Comparison of ENCODE assay signal across 20 cellular contexts in the genomic region with DNA sequence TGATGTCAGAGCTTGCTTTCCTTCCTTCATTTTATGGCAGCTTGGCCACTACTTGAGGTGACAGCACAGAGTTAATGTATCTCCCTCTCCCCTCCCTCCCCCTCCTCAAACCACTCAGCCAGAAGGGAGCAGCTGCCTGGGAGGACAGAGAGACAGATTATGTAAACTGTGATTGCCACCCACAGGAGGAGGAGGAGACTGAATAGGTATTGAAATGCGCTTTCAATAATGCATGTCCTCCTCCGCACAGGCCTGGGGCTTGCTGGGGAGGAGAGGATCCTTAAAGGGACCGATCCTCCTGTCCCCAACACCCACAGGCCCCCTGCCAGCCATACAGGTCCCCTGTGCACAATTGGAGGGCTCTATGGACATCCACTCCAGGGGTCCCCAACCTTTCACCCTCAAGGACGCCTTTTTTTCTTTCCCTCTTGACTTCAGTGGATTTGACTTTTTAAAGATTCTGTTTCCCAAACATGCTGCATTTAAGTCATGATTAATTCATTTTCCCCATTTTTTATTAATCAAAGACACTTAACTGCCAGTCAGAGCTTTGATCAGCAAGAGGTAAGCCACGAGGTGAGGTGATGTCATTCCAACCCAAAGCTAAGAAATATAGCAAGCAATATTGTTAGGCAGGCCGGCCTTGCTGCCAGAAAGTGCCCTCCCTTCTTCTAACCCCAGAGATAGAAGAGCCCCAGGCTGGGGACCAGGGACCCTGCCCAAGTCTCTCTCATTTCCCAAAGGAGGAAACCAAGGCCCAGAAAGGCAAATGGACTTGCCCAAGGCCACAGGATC. TPM values are rescaled to one million over a fixed set of nuclear protein-coding genes. Genes with fewer than 3 reads are reported as not detected.
A peak's percentile ranks its signal among the peaks of the same experiment; 100 is the strongest.
DNase-seq lines count a peak whose midpoint lies in the region; ATAC-seq lines count a peak whose summit lies in the region.
"Had no signal": no experiment of that assay in that cellular context is flagged by ENCODE, and none has a peak within 500 bp of the region (broad histone marks: within the 10 kb centered on the region; RNA-seq: fewer than 3 reads in every experiment).

No MANE protein-coding gene starts in this region.

- no peaks in the 10 kb centered on the region for H3K27me3 ChIP-seq in naive thymus-derived CD4-positive, alpha-beta T cell (ENCODE audit: control insufficient read depth in 2 of 2, insufficient read depth in 2 of 2, low read length in 2 of 2)
- H3K27me3 ChIP-seq: right lobe of liver, SJCRH30 had no signal

- intact Hi-C loops in naive thymus-derived CD4-positive, alpha-beta T cell (cut with micrococcal nuclease), result no loop called here

- POLR2A ChIA-PET in naive thymus-derived CD4-positive, alpha-beta T cell (lab: Charles Lee), result no interaction called here

- no peak overlapping the region for H3K4me3 ChIP-seq in naive thymus-derived CD4-positive, alpha-beta T cell (ENCODE audit: low read length)
- H3K4me3 ChIP-seq: heart right ventricle, right lobe of liver, SJCRH30 had no signal

- no peaks in the 10 kb centered on the region for H3K4me1 ChIP-seq in naive thymus-derived CD4-positive, alpha-beta T cell (ENCODE audit: control insufficient read depth in 2 of 2, insufficient read depth in 2 of 2, low read length in 2 of 2)
- H3K4me1 ChIP-seq: heart right ventricle, right lobe of liver, SJCRH30 had no signal

- peaks cover 0 to 36% (median 16%) of the 10 kb centered on the region in 5 donors for H3K27me3 Mint-ChIP-seq in naive thymus-derived CD4-positive, alpha-beta T cell

- H3K36me3 Mint-ChIP-seq in naive thymus-derived CD4-positive, alpha-beta T cell, result peaks cover 0 to 25% (median 10%) of the 10 kb centered on the region in 5 donors

- CTCF ChIA-PET in naive thymus-derived CD4-positive, alpha-beta T cell (lab: Charles Lee), result no interaction called here

- no peak overlapping the region for H3K27ac ChIP-seq in naive thymus-derived CD4-positive, alpha-beta T cell (ENCODE audit: low read depth, low read length)
- H3K27ac ChIP-seq: C4-2B, heart right ventricle, KMS-11, right lobe of liver, SJCRH30 had no signal

- no peaks in the 10 kb centered on the region for H3K9me3 ChIP-seq in naive thymus-derived CD4-positive, alpha-beta T cell (ENCODE audit: control insufficient read depth in 2 of 3, low read length in 3 of 3)
- H3K9me3 ChIP-seq: heart right ventricle, right lobe of liver, SJCRH30 had no signal

- H3K27ac Mint-ChIP-seq in naive thymus-derived CD4-positive, alpha-beta T cell, result no peak overlapping the region
- H3K27ac Mint-ChIP-seq: activated CD8-positive, alpha-beta T cell treated with anti-CD3 and anti-CD28 coated beads, Interleukin-2, amount 10 ng/mL, durations not matched to agents 7 days and 5 days; activated T-helper 2 cell treated with anti-CD3 and anti-CD28 coated beads, Interferon-gamma antibody, Interleukin-2, Interleukin-4, amounts not matched to agents 10 μg/mL and 5 μg/mL and 100 μg/mL, durations not matched to agents 14 hours and 24 hours and 36 hours; stimulated activated naive B cell treated with anti-CD40 and anti-IgM and Interleukin-4, amounts not matched to agents 10 μg/mL and 1 μg/mL and 100 μg/mL, for 72 hours had no signal

- H3K4me1 Mint-ChIP-seq in naive thymus-derived CD4-positive, alpha-beta T cell, result peaks cover 0 to 10% (median 0%) of the 10 kb centered on the region in 7 donors

- peak; percentile 40 for DNase-seq in ELF-1 (ENCODE audit: low read depth, low spot score)
- peak; percentile 69 for DNase-seq in NCI-H1694 (lab: John Stamatoyannopoulos, UW)
- DNase-seq in NCI-H82 (lab: John Stamatoyannopoulos, UW), result peak; percentile 88
- peak; percentile 95 for DNase-seq in left kidney (ENCODE audit: low read depth, low spot score)
- DNase-seq in naive thymus-derived CD4-positive, alpha-beta T cell, result no peak
- no peak for DNase-seq in GDM1 (lab: John Stamatoyannopoulos, UW)
- no peak for DNase-seq in activated gamma-delta T cell (lab: John Stamatoyannopoulos, UW)
- DNase-seq: activated CD8-positive, alpha-beta T cell treated with anti-CD3 and anti-CD28 coated beads, Interleukin-2, amount 10 ng/mL, durations not matched to agents 7 days and 5 days; aorta; cortex of kidney; heart right ventricle; right lobe of liver; stimulated activated naive B cell treated with anti-CD40 and anti-IgM and Interleukin-4, amounts not matched to agents 10 μg/mL and 1 μg/mL and 100 μg/mL, for 72 hours had no signal

- H3K9me3 Mint-ChIP-seq in naive thymus-derived CD4-positive, alpha-beta T cell, result peaks cover 0 to 3% (median 0%) of the 10 kb centered on the region in 11 donors
- H3K9me3 Mint-ChIP-seq: activated T-helper 2 cell treated with anti-CD3 and anti-CD28 coated beads, Interferon-gamma antibody, Interleukin-2, Interleukin-4, amounts not matched to agents 10 μg/mL and 5 μg/mL and 100 μg/mL, durations not matched to agents 14 hours and 24 hours and 36 hours had no signal

- ATAC-seq in naive thymus-derived CD4-positive, alpha-beta T cell, result no peak
- ATAC-seq in GM21825 (IDR thresholded peaks at IDR 0.05; ENCODE audit: unreplicated experiment), result no peak
- ATAC-seq: activated CD8-positive, alpha-beta T cell treated with anti-CD3 and anti-CD28 coated beads, Interleukin-2, amount 10 ng/mL, durations not matched to agents 7 days and 5 days; esophagus mucosa; heart right ventricle; left lobe of liver; right lobe of liver; stimulated activated naive B cell treated with anti-CD40 and anti-IgM and Interleukin-4, amounts not matched to agents 10 μg/mL and 1 μg/mL and 100 μg/mL, for 72 hours had no signal

- no peak overlapping the region for H3K4me3 Mint-ChIP-seq in naive thymus-derived CD4-positive, alpha-beta T cell
- H3K4me3 Mint-ChIP-seq: activated CD8-positive, alpha-beta T cell treated with anti-CD3 and anti-CD28 coated beads, Interleukin-2, amount 10 ng/mL, durations not matched to agents 7 days and 5 days; stimulated activated naive B cell treated with anti-CD40 and anti-IgM and Interleukin-4, amounts not matched to agents 10 μg/mL and 1 μg/mL and 100 μg/mL, for 72 hours had no signal

- H3K36me3 ChIP-seq in naive thymus-derived CD4-positive, alpha-beta T cell (ENCODE audit: control insufficient read depth in 2 of 3, insufficient read depth in 3 of 3, low read length in 3 of 3), result no peaks in the 10 kb centered on the region
- H3K36me3 ChIP-seq: heart right ventricle, right lobe of liver, SJCRH30 had no signal

RNA-seq across cellular contexts. Expression of a gene that starts 47.5 kb away (rescaled TPM):
- not detected for total RNA-seq in naive thymus-derived CD4-positive, alpha-beta T cell
- not detected for polyA plus RNA-seq in naive thymus-derived CD4-positive, alpha-beta T cell
- total RNA-seq: activated CD8-positive, alpha-beta T cell treated with anti-CD3 and anti-CD28 coated beads, Interleukin-2, amount 10 ng/mL, durations not matched to agents 7 days and 5 days; activated T-helper 2 cell treated with anti-CD3 and anti-CD28 coated beads, Interferon-gamma antibody, Interleukin-2, Interleukin-4, amounts not matched to agents 10 μg/mL and 5 μg/mL and 100 μg/mL, durations not matched to agents 14 hours and 24 hours and 36 hours; aorta; esophagus mucosa; heart right ventricle; left lobe of liver; SJCRH30 had no signal
- polyA plus RNA-seq: aorta had no signal

Comparison
In these comparisons a context has a peak if more than half of its experiments do, and no peak if none do; other contexts are left out.
1. DNase-seq: peak in ELF-1 (single experiment), NCI-H1694 (single experiment), NCI-H82 (single experiment) and left kidney (single experiment); none in naive thymus-derived CD4-positive, alpha-beta T cell (0 of 9), GDM1 (single experiment) and activated gamma-delta T cell (single experiment).